ENCODE assay signal across 1 cellular context in the genomic region with DNA sequence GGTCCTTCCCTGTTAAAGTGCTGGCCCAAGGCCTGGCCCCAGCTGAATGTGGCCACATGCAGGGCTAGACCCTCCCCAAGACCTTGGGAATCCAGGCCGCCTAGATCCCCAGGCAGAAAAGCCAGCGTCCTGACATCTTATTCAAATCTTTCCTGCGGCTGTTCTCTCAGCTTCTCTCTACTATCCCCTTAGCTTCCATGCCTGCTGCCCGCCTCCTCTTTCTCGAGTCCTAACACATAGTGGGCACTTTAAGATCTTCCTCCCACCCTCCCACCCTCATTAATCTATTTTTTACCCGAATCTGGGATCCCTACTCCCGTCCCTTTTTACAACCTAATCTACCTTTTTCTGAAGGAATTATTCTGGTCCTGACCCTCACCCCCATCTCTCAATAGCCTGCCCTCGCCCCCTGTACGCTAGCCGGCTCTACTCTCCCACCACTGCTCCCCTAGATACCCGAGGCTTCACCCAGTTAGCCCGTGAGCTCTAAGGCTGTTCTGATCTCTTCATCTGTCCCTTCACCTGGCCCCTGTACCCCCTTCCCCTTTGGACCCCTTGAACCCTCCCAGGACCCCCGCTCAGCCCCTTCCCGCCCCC.
TF ChIP-seq lines count a peak whose summit lies in the region.

TSS of gene CCHCR1 (minus strand) at position 260 of the 597 bp plus-strand sequence. CDS start at position 58, 202 bp downstream.

TF ChIP-seq in GM12878, 131 proteins besides CTCF, POLR2A, EP300 and RAD21 (continued from another document):
- TF ChIP-seq ZBTB40 (IDR thresholded peaks at IDR 0.05; ENCODE audit: borderline replicate concordance) (no peak), ZNF687 (IDR thresholded peaks at IDR 0.05) (no peak)
- TF ChIP-seq, protein P1, sequence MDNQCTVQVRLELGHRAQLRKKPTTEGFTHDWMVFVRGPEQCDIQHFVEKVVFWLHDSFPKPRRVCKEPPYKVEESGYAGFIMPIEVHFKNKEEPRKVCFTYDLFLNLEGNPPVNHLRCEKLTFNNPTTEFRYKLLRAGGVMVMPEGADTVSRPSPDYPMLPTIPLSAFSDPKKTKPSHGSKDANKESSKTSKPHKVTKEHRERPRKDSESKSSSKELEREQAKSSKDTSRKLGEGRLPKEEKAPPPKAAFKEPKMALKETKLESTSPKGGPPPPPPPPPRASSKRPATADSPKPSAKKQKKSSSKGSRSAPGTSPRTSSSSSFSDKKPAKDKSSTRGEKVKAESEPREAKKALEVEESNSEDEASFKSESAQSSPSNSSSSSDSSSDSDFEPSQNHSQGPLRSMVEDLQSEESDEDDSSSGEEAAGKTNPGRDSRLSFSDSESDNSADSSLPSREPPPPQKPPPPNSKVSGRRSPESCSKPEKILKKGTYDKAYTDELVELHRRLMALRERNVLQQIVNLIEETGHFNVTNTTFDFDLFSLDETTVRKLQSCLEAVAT (IDR thresholded peaks at IDR 0.05): 0 out of 2 replicates have a peak, but pooled peaks have one; percentile 18
